In the genomic region with DNA sequence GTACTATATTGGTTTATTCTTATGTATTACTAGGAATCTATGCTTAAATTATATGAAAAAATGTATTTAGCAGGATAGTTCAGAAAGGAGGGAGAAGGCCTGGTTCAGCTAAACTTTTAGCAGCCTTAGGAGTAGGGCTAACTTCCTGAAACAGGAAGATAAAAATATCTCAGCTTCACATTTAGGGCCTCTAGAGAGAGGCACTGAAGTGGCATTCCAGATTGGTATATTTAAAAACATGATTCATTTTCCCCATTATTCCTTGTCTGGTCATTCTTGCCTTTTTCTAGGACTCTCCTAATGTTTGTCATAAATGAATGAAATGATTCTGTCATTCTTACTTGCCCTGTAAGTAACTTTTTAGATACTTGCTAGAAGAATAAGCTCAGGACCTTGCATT, we compare ENCODE assay signal across 1 cellular context.
TF ChIP-seq lines count a peak whose summit lies in the region.

No MANE protein-coding gene starts in this region.

TF ChIP-seq in SK-N-SH, 30 proteins besides CTCF, POLR2A, EP300 and RAD21 (continued from another document):
- TF ChIP-seq, protein P1, sequence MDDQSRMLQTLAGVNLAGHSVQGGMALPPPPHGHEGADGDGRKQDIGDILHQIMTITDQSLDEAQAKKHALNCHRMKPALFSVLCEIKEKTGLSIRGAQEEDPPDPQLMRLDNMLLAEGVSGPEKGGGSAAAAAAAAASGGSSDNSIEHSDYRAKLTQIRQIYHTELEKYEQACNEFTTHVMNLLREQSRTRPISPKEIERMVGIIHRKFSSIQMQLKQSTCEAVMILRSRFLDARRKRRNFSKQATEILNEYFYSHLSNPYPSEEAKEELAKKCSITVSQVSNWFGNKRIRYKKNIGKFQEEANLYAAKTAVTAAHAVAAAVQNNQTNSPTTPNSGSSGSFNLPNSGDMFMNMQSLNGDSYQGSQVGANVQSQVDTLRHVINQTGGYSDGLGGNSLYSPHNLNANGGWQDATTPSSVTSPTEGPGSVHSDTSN (IDR thresholded peaks at IDR 0.05) = no peak
- TF ChIP-seq TEAD4 (IDR thresholded peaks at IDR 0.05; ENCODE audit: borderline replicate concordance, insufficient read depth) (no peak), MXI1 (IDR thresholded peaks at IDR 0.05; ENCODE audit: low read depth, low read length) (no peak), MEF2A (IDR thresholded peaks at IDR 0.05; ENCODE audit: borderline replicate concordance, low read depth) (no peak), FOXM1 (IDR thresholded peaks at IDR 0.05; ENCODE audit: low read depth) (no peak), FOXJ3 (CRISPR knock-in tag; IDR thresholded peaks at IDR 0.05) (no peak)
- TF ChIP-seq, protein P2, sequence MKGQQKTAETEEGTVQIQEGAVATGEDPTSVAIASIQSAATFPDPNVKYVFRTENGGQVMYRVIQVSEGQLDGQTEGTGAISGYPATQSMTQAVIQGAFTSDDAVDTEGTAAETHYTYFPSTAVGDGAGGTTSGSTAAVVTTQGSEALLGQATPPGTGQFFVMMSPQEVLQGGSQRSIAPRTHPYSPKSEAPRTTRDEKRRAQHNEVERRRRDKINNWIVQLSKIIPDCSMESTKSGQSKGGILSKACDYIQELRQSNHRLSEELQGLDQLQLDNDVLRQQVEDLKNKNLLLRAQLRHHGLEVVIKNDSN (IDR thresholded peaks at IDR 0.05; ENCODE audit: borderline replicate concordance, low read depth) = no peak
